ENCODE assay signal across 26 cellular contexts in genomic region chr5:138441221-138441620, GRCh38.
"Had no signal": no experiment of that assay in that cellular context is flagged by ENCODE, and none has a peak within 500 bp of the region (broad histone marks: within the 10 kb centered on the region; RNA-seq: fewer than 3 reads in every experiment).

No MANE protein-coding gene starts in this region.

- H3K4me3 Mint-ChIP-seq: dendritic cell treated with granulocyte-macrophage colony-stimulating factor and Interleukin-4, amounts not matched to agents 40 ng/mL and 50 ng/mL, for 4 days; endodermal cell; memory B cell; mesothelial cell of epicardium; natural killer cell treated with Interleukin-12 subunit alpha and Interleukin-12 subunit beta and Interleukin-15 and Interleukin-18, amount 100 ng/mL, for 72 hours had no signal

- H3K27ac ChIP-seq: colonic mucosa, epithelial cell of prostate, parathyroid adenoma, stomach, thyroid gland had no signal

- H3K4me1 ChIP-seq: colonic mucosa had no signal

- H3K36me3 ChIP-seq: colonic mucosa had no signal

- H3K27me3 ChIP-seq: colonic mucosa, sigmoid colon, thyroid gland had no signal

- H3K9me3 ChIP-seq: colonic mucosa, mucosa of descending colon, sigmoid colon, stomach, thyroid gland had no signal

- H2AFZ ChIP-seq: parathyroid adenoma had no signal

- H3K9ac ChIP-seq: parathyroid adenoma had no signal

- H3K27ac Mint-ChIP-seq: dendritic cell treated with granulocyte-macrophage colony-stimulating factor and Interleukin-4, amounts not matched to agents 40 ng/mL and 50 ng/mL, for 4 days; endodermal cell; memory B cell; mesothelial cell of epicardium; progenitor cell of endocrine pancreas; stimulated activated effector memory CD8-positive, alpha-beta T cell treated with anti-CD3 and anti-CD28 coated beads, Interleukin-12 subunit alpha, Interleukin-12 subunit beta, amount 100 ng/mL, for 72 hours had no signal

- H3K27me3 Mint-ChIP-seq: natural killer cell treated with Interleukin-12 subunit alpha and Interleukin-12 subunit beta and Interleukin-15 and Interleukin-18, amount 100 ng/mL, for 72 hours had no signal

- H3K36me3 Mint-ChIP-seq: immature natural killer cell; memory B cell; mesothelial cell of epicardium; naive B cell; natural killer cell treated with Interleukin-12 subunit alpha and Interleukin-12 subunit beta and Interleukin-15 and Interleukin-18, amount 100 ng/mL, for 72 hours had no signal

- DNase-seq: colonic mucosa; effector CD8-positive, alpha-beta T cell; endodermal cell; foreskin melanocyte; hypothalamus; immature natural killer cell; kidney glomerular epithelial cell; mucosa of descending colon; naive B cell; sigmoid colon; stimulated activated CD4-positive, alpha-beta T cell treated with anti-CD3 and anti-CD28 coated beads, Interleukin-2, amount 100 ng/mL, for 24 hours; stimulated activated CD4-positive, alpha-beta T cell treated with anti-CD3 and anti-CD28 coated beads, Interleukin-4, amount 100 ng/mL, for 24 hours; stimulated activated naive CD4-positive, alpha-beta T cell treated with Interleukin-2 at 50 U/mL for 16 hours; stomach; thyroid gland; trophoblast cell had no signal

- H3K9me3 Mint-ChIP-seq: dendritic cell treated with granulocyte-macrophage colony-stimulating factor and Interleukin-4, amounts not matched to agents 40 ng/mL and 50 ng/mL, for 4 days; endodermal cell; immature natural killer cell; memory B cell; mesothelial cell of epicardium; naive B cell; natural killer cell treated with Interleukin-12 subunit alpha and Interleukin-12 subunit beta and Interleukin-15 and Interleukin-18, amount 100 ng/mL, for 72 hours; stimulated activated effector memory CD8-positive, alpha-beta T cell treated with anti-CD3 and anti-CD28 coated beads, Interleukin-12 subunit alpha, Interleukin-12 subunit beta, amount 100 ng/mL, for 72 hours had no signal

- ATAC-seq: esophagus mucosa; mucosa of descending colon; natural killer cell treated with Interleukin-12 subunit alpha and Interleukin-12 subunit beta and Interleukin-15 and Interleukin-18, amount 100 ng/mL, for 72 hours; stimulated activated effector memory CD8-positive, alpha-beta T cell treated with anti-CD3 and anti-CD28 coated beads, Interleukin-12 subunit alpha, Interleukin-12 subunit beta, amount 100 ng/mL, for 72 hours had no signal

- H3K4me3 ChIP-seq: colonic mucosa, lung, mucosa of descending colon, sigmoid colon, stomach, thyroid gland had no signal
